ENCODE assay signal across 15 cellular contexts in the genomic region with DNA sequence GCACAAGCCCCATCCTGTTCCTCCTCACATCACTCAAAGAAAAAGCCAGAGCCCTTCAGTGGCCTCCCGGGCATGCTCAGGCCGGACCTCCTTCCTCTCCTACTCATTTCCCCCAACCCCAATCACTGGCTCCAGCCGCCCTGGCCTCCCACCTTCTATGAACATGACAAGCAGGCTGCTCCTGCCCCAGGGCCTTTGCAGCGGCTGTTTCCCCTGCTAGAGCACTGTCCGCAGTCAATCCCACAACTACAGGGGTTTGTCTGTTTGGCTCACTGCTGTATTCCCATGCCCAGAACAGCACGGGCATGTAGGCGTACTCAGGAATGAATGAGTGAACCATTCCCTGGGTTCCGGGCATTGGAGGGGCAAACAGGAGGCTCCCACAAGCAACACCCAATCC.
DNase-seq lines count a peak whose midpoint lies in the region; ATAC-seq and TF ChIP-seq lines count a peak whose summit lies in the region.
"Had no signal": no experiment of that assay in that cellular context is flagged by ENCODE, and none has a peak within 500 bp of the region (broad histone marks: within the 10 kb centered on the region; RNA-seq: fewer than 3 reads in every experiment).

No MANE protein-coding gene starts in this region.

- H3K4me3 ChIP-seq in sigmoid colon = no peak overlapping the region
- no peak overlapping the region for H3K4me3 ChIP-seq in thyroid gland (replicated peaks in 1 of 3)
- no peak overlapping the region for H3K4me3 ChIP-seq in H7 (ENCODE audit: insufficient read depth, low read depth, low read length)
- H3K4me3 ChIP-seq in stomach = no peak overlapping the region

- CTCF ChIA-PET in activated CD8-positive, alpha-beta memory T cell treated with anti-CD3 and anti-CD28 coated beads, Interleukin-2, amount 10 ng/mL, durations not matched to agents 7 days and 5 days (lab: Charles Lee) = no interaction called here

- H3K4me1 ChIP-seq in sigmoid colon (no peaks in the 10 kb centered on the region), thyroid gland (no peaks in the 10 kb centered on the region), stomach (no peaks in the 10 kb centered on the region)

- DNase-seq in activated CD8-positive, alpha-beta memory T cell treated with anti-CD3 and anti-CD28 coated beads for 24 hours = peak; percentile 28
- DNase-seq in activated CD8-positive, alpha-beta memory T cell treated with anti-CD3 and anti-CD28 coated beads, Interleukin-2, amount 10 ng/mL, durations not matched to agents 7 days and 5 days = no peak
- peak; percentile 48 for DNase-seq in sigmoid colon
- no peak for DNase-seq in thyroid gland
- no peak for DNase-seq in H7
- DNase-seq in stomach = no peak
- DNase-seq: DMS 273 treated with DMSO at 0.1 percent for 48 hours, MM.1S, NCI-H1105 treated with DMSO at 0.1 percent for 48 hours, NCI-H187 treated with DMSO at 0.1 percent for 48 hours, NCI-H2171 treated with DMSO at 0.1 percent for 48 hours, NCI-H510A had no signal

- no peak overlapping the region for H3K27ac Mint-ChIP-seq in activated CD8-positive, alpha-beta memory T cell treated with anti-CD3 and anti-CD28 coated beads, Interleukin-2, amount 10 ng/mL, durations not matched to agents 7 days and 5 days
- H3K27ac Mint-ChIP-seq in brain = peak overlapping the region; percentile 65 to 91 (median 82)
- H3K27ac Mint-ChIP-seq in nephron = peak overlapping the region in 2 of 3 experiments; percentile 9 to 50

- TF ChIP-seq POLR2A in sigmoid colon (IDR thresholded peaks at IDR 0.05) (no peak), thyroid gland (IDR thresholded peaks at IDR 0.05) (no peak), stomach (IDR thresholded peaks at IDR 0.05) (no peak)

- no peaks in the 10 kb centered on the region for H3K4me1 Mint-ChIP-seq in activated CD8-positive, alpha-beta memory T cell treated with anti-CD3 and anti-CD28 coated beads, Interleukin-2, amount 10 ng/mL, durations not matched to agents 7 days and 5 days
- peaks cover 84% of the 10 kb centered on the region for H3K4me1 Mint-ChIP-seq in brain
- H3K4me1 Mint-ChIP-seq in nephron = peaks cover 46% of the 10 kb centered on the region

- H3K9me3 Mint-ChIP-seq in activated CD8-positive, alpha-beta memory T cell treated with anti-CD3 and anti-CD28 coated beads, Interleukin-2, amount 10 ng/mL, durations not matched to agents 7 days and 5 days (ENCODE audit: low read depth) = no peaks in the 10 kb centered on the region
- no peaks in the 10 kb centered on the region for H3K9me3 Mint-ChIP-seq in brain
- peaks cover 2% of the 10 kb centered on the region for H3K9me3 Mint-ChIP-seq in nephron

- peaks cover 44% of the 10 kb centered on the region for H3K27me3 Mint-ChIP-seq in activated CD8-positive, alpha-beta memory T cell treated with anti-CD3 and anti-CD28 coated beads, Interleukin-2, amount 10 ng/mL, durations not matched to agents 7 days and 5 days
- peaks cover 13% of the 10 kb centered on the region for H3K27me3 Mint-ChIP-seq in brain
- peaks cover 36% of the 10 kb centered on the region for H3K27me3 Mint-ChIP-seq in nephron (ENCODE audit: low read depth)

- TF ChIP-seq CTCF in brain (conservative IDR thresholded peaks at IDR 0.05) (no peak), nephron (IDR thresholded peaks at IDR 0.05; ENCODE audit: unreplicated experiment in 3 of 3) (no peak), sigmoid colon (IDR thresholded peaks at IDR 0.05) (no peak), thyroid gland (IDR thresholded peaks at IDR 0.05) (no peak), stomach (IDR thresholded peaks at IDR 0.05) (no peak)

- H3K27ac ChIP-seq in sigmoid colon (no peak overlapping the region), thyroid gland (no peak overlapping the region), stomach (no peak overlapping the region)
- H3K27ac ChIP-seq: 22Rv1 had no signal

- no peaks in the 10 kb centered on the region for H3K36me3 Mint-ChIP-seq in activated CD8-positive, alpha-beta memory T cell treated with anti-CD3 and anti-CD28 coated beads, Interleukin-2, amount 10 ng/mL, durations not matched to agents 7 days and 5 days
- no peaks in the 10 kb centered on the region for H3K36me3 Mint-ChIP-seq in brain
- H3K36me3 Mint-ChIP-seq in nephron (ENCODE audit: low read depth) = no peaks in the 10 kb centered on the region

- ATAC-seq in activated CD8-positive, alpha-beta memory T cell treated with anti-CD3 and anti-CD28 coated beads, Interleukin-2, amount 10 ng/mL, durations not matched to agents 7 days and 5 days = no peak

- intact Hi-C loops in sigmoid colon (cut with DNase I) = no loop called here
- intact Hi-C loops in thyroid gland (cut with DNase I) = no loop called here
- intact Hi-C loops in stomach (cut with DNase I; ENCODE audit: low total_unique reads) = no loop called here

- WGBS in sigmoid colon, 2 donors = 74 to 81% methylated on average over 8 of the region's 8 CpGs
- WGBS in thyroid gland, 2 donors = 84% methylated on average over 8 of the region's 8 CpGs
- 67 to 82% (median 73%) methylated on average over 5 to 8 of the region's 8 CpGs for WGBS in stomach, 5 donors

- TF ChIP-seq EP300 in sigmoid colon (IDR thresholded peaks at IDR 0.05) (no peak), stomach (IDR thresholded peaks at IDR 0.05) (no peak)

- H3K36me3 ChIP-seq in sigmoid colon (no peaks in the 10 kb centered on the region), thyroid gland (no peaks in the 10 kb centered on the region), H7 (replicated peaks; ENCODE audit: control insufficient read depth, insufficient read depth, low read length) (no peaks in the 10 kb centered on the region), stomach (no peaks in the 10 kb centered on the region)

- H3K9me3 ChIP-seq in sigmoid colon (no peaks in the 10 kb centered on the region), thyroid gland (no peaks in the 10 kb centered on the region), stomach (no peaks in the 10 kb centered on the region)

- H3K4me3 Mint-ChIP-seq in activated CD8-positive, alpha-beta memory T cell treated with anti-CD3 and anti-CD28 coated beads, Interleukin-2, amount 10 ng/mL, durations not matched to agents 7 days and 5 days = no peak overlapping the region
- H3K4me3 Mint-ChIP-seq in brain (peak overlapping the region in 3 of 5 experiments; percentile 39 to 46 (median 41)), nephron (no peak overlapping the region)

- H3K27me3 ChIP-seq in sigmoid colon = peaks cover 0 to 64% (median 13%) of the 10 kb centered on the region in 3 donors
- H3K27me3 ChIP-seq in thyroid gland = no peaks in the 10 kb centered on the region
- H3K27me3 ChIP-seq in H7 (ENCODE audit: control insufficient read depth, insufficient read depth, low read length) = no peaks in the 10 kb centered on the region
- peaks cover 0 to 80% (median 23%) of the 10 kb centered on the region in 3 donors for H3K27me3 ChIP-seq in stomach

Comparison
In these comparisons a context has a peak if more than half of its experiments do, and no peak if none do; other contexts are left out.
1. DNase-seq: peak in activated CD8-positive, alpha-beta memory T cell treated with anti-CD3 and anti-CD28 coated beads for 24 hours (single experiment) and sigmoid colon (single experiment); none in activated CD8-positive, alpha-beta memory T cell treated with anti-CD3 and anti-CD28 coated beads, Interleukin-2, amount 10 ng/mL, durations not matched to agents 7 days and 5 days (single experiment), thyroid gland (0 of 2), H7 (single experiment) and stomach (single experiment).
2. H3K4me3 Mint-ChIP-seq: peak in brain (3 of 5); none in activated CD8-positive, alpha-beta memory T cell treated with anti-CD3 and anti-CD28 coated beads, Interleukin-2, amount 10 ng/mL, durations not matched to agents 7 days and 5 days (single experiment) and nephron (0 of 3).